ENCODE assay signal across 1 cellular context in genomic region chr1:229131243-229132105, GRCh38.
TF ChIP-seq lines count a peak whose summit lies in the region.

No MANE protein-coding gene starts in this region.

TF ChIP-seq in HepG2, 621 proteins besides CTCF, POLR2A, EP300 and RAD21 (continued from another document and continues in another):
- TF ChIP-seq, protein P1, sequence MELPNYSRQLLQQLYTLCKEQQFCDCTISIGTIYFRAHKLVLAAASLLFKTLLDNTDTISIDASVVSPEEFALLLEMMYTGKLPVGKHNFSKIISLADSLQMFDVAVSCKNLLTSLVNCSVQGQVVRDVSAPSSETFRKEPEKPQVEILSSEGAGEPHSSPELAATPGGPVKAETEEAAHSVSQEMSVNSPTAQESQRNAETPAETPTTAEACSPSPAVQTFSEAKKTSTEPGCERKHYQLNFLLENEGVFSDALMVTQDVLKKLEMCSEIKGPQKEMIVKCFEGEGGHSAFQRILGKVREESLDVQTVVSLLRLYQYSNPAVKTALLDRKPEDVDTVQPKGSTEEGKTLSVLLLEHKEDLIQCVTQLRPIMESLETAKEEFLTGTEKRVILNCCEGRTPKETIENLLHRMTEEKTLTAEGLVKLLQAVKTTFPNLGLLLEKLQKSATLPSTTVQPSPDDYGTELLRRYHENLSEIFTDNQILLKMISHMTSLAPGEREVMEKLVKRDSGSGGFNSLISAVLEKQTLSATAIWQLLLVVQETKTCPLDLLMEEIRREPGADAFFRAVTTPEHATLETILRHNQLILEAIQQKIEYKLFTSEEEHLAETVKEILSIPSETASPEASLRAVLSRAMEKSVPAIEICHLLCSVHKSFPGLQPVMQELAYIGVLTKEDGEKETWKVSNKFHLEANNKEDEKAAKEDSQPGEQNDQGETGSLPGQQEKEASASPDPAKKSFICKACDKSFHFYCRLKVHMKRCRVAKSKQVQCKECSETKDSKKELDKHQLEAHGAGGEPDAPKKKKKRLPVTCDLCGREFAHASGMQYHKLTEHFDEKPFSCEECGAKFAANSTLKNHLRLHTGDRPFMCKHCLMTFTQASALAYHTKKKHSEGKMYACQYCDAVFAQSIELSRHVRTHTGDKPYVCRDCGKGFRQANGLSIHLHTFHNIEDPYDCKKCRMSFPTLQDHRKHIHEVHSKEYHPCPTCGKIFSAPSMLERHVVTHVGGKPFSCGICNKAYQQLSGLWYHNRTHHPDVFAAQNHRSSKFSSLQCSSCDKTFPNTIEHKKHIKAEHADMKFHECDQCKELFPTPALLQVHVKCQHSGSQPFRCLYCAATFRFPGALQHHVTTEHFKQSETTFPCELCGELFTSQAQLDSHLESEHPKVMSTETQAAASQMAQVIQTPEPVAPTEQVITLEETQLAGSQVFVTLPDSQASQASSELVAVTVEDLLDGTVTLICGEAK (IDR thresholded peaks at IDR 0.05) = no peak
- TF ChIP-seq, protein P1 (CRISPR knock-in tag; IDR thresholded peaks at IDR 0.05) = peak; percentile 25; the same call in 1 of the 2 replicates
- TF ChIP-seq SAP130 (CRISPR knock-in tag; IDR thresholded peaks at IDR 0.05; ENCODE audit: low read depth) = peak; percentile 64
- TF ChIP-seq ZNF564 (CRISPR knock-in tag; IDR thresholded peaks at IDR 0.05) = 0 out of 2 replicates have a peak, but pooled peaks have one; percentile 58
- no peak for TF ChIP-seq ZNF232 (CRISPR knock-in tag; IDR thresholded peaks at IDR 0.05; ENCODE audit: borderline replicate concordance)
- TF ChIP-seq ZBTB7B (CRISPR knock-in tag; IDR thresholded peaks at IDR 0.05) = 0 out of 2 replicates have a peak, but pooled peaks have one; percentile 55
- TF ChIP-seq, protein P2, sequence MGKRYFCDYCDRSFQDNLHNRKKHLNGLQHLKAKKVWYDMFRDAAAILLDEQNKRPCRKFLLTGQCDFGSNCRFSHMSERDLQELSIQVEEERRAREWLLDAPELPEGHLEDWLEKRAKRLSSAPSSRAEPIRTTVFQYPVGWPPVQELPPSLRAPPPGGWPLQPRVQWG (CRISPR knock-in tag; IDR thresholded peaks at IDR 0.05; ENCODE audit: borderline replicate concordance, low read depth) = no peak
- peak; percentile 98 for TF ChIP-seq SOX5 (CRISPR knock-in tag; IDR thresholded peaks at IDR 0.05; ENCODE audit: borderline replicate concordance)
- TF ChIP-seq ZBTB49 (CRISPR knock-in tag; IDR thresholded peaks at IDR 0.05; ENCODE audit: borderline replicate concordance) = no peak
- no peak for TF ChIP-seq ZNF567 (CRISPR knock-in tag; IDR thresholded peaks at IDR 0.05; ENCODE audit: borderline replicate concordance)
- no peak for TF ChIP-seq ZBTB42 (CRISPR knock-in tag; IDR thresholded peaks at IDR 0.05)
- TF ChIP-seq ZNF264 (CRISPR knock-in tag; IDR thresholded peaks at IDR 0.05) = peak; percentile 51; the same call in 1 of the 2 replicates
- no peak for TF ChIP-seq CBX5 (CRISPR knock-in tag; IDR thresholded peaks at IDR 0.05; ENCODE audit: borderline replicate concordance)
- TF ChIP-seq KAT7 (CRISPR knock-in tag; IDR thresholded peaks at IDR 0.05; ENCODE audit: borderline replicate concordance) = no peak
- TF ChIP-seq ZNF414 (CRISPR knock-in tag; IDR thresholded peaks at IDR 0.05) = peak; percentile 65; the same call in 1 of the 2 replicates
- TF ChIP-seq, protein P3, sequence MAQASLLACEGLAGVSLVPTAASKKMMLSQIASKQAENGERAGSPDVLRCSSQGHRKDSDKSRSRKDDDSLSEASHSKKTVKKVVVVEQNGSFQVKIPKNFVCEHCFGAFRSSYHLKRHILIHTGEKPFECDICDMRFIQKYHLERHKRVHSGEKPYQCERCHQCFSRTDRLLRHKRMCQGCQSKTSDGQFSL (CRISPR knock-in tag; IDR thresholded peaks at IDR 0.05) = no peak
- TF ChIP-seq SRSF1 (optimal IDR thresholded peaks at IDR 0.05; ENCODE audit: low read depth, low read length) = no peak
- TF ChIP-seq ZNF503 (CRISPR knock-in tag; IDR thresholded peaks at IDR 0.05) = peak; percentile 61; the same call in 1 of the 2 replicates
- TF ChIP-seq, protein P4, sequence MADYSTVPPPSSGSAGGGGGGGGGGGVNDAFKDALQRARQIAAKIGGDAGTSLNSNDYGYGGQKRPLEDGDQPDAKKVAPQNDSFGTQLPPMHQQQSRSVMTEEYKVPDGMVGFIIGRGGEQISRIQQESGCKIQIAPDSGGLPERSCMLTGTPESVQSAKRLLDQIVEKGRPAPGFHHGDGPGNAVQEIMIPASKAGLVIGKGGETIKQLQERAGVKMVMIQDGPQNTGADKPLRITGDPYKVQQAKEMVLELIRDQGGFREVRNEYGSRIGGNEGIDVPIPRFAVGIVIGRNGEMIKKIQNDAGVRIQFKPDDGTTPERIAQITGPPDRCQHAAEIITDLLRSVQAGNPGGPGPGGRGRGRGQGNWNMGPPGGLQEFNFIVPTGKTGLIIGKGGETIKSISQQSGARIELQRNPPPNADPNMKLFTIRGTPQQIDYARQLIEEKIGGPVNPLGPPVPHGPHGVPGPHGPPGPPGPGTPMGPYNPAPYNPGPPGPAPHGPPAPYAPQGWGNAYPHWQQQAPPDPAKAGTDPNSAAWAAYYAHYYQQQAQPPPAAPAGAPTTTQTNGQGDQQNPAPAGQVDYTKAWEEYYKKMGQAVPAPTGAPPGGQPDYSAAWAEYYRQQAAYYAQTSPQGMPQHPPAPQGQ (CRISPR knock-in tag; IDR thresholded peaks at IDR 0.05; ENCODE audit: borderline replicate concordance) = no peak
- TF ChIP-seq NR2C2 (CRISPR knock-in tag; IDR thresholded peaks at IDR 0.05; ENCODE audit: borderline replicate concordance) = 0 out of 2 replicates have a peak, but pooled peaks have one; percentile 64
- no peak for TF ChIP-seq HOXA9 (CRISPR knock-in tag; IDR thresholded peaks at IDR 0.05; ENCODE audit: borderline replicate concordance)
- TF ChIP-seq RFX3 (CRISPR knock-in tag; IDR thresholded peaks at IDR 0.05) = no peak
- no peak for TF ChIP-seq ZFAT (CRISPR knock-in tag; conservative IDR thresholded peaks at IDR 0.05)
- TF ChIP-seq TFAP4 (IDR thresholded peaks at IDR 0.05; ENCODE audit: borderline replicate concordance, low read depth) = peak; percentile 33; the same call in 1 of the 2 replicates
- no peak for TF ChIP-seq ZNF780A (CRISPR knock-in tag; IDR thresholded peaks at IDR 0.05)
- TF ChIP-seq ZHX2 (IDR thresholded peaks at IDR 0.05; ENCODE audit: low read depth) = peak; percentile 63
- TF ChIP-seq ZHX2 (CRISPR knock-in tag; IDR thresholded peaks at IDR 0.05; ENCODE audit: borderline replicate concordance) = 0 out of 2 replicates have a peak, but pooled peaks have one; percentile 27
